Comparison of ENCODE assay signal across 9 cellular contexts in the genomic region with DNA sequence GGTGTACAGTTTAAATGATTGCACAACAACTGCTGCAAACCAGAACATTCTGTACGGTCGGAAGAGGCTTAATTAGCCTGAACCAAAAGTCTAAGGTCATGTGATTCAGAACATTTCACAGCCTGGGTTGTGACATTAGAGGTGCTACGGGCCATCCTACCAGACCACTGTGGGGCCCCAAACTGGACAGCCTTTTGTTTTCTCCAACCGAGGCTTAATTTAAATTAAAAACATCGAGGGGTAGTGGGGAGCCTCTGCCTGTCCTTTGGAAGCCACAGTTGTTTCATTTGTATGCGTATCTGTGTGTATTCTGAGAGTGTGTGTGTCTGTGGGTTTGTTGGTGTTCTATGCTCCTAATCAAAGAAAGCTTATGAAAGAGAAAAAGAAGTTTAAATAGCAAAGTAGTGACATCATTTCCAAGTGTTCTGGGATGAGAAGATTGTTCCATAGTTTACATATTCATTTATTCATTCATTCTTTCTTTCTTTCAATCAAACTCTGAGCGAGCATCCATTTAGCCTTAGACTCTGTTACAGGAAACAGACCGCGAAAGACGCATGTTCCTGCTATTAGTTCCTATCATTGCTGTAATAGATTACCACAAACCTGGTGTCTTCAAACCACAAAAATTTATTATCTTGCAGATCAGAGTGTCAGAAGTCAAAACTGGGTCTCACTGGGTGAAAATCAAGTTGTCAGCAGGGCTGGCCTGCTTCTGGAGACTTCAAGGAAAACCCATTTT.
A peak's percentile ranks its signal among the peaks of the same experiment; 100 is the strongest.
DNase-seq lines count a peak whose midpoint lies in the region; ATAC-seq and TF ChIP-seq lines count a peak whose summit lies in the region.
"Had no signal": no experiment of that assay in that cellular context is flagged by ENCODE, and none has a peak within 500 bp of the region (broad histone marks: within the 10 kb centered on the region; RNA-seq: fewer than 3 reads in every experiment).

No MANE protein-coding gene starts in this region.

- no peak for TF ChIP-seq POLR2A in vagina (IDR thresholded peaks at IDR 0.05)

- TF ChIP-seq CTCF in cardiac fibroblast (IDR thresholded peaks at IDR 0.05; ENCODE audit: low read depth, low read length) (no peak), vagina (IDR thresholded peaks at IDR 0.05) (no peak)

- H3K36me3 ChIP-seq in vagina: no peaks in the 10 kb centered on the region
- H3K36me3 ChIP-seq: cardiac muscle cell had no signal

- no peak for ATAC-seq in HG03571 (IDR thresholded peaks at IDR 0.05; ENCODE audit: unreplicated experiment)

- DNase-seq in activated naive CD4-positive, alpha-beta T cell treated with Interleukin-2 at 50 U/mL for 16 hours: peak; percentile 27
- no peak for DNase-seq in activated naive CD4-positive, alpha-beta T cell (lab: John Stamatoyannopoulos, UW)
- DNase-seq in cardiac fibroblast (ENCODE audit: low read depth in 2 of 2) (peak; percentile 77 to 81), myocyte (ENCODE audit: low read depth) (peak; percentile 49), vagina (ENCODE audit: extremely low spot score in 2 of 2) (no peak), AML-193 (lab: John Stamatoyannopoulos, UW) (no peak), DMS53 treated with DMSO at 0.1 percent for 48 hours (lab: John Stamatoyannopoulos, UW; ENCODE audit: unreplicated experiment) (no peak)

- peaks cover 12% of the 10 kb centered on the region for H3K4me1 ChIP-seq in vagina

- no peaks in the 10 kb centered on the region for H3K27me3 ChIP-seq in vagina
- H3K27me3 ChIP-seq: cardiac muscle cell had no signal

- H3K4me3 ChIP-seq in cardiac fibroblast (replicated peaks in 1 of 2; ENCODE audit: low read depth in 2 of 2, low read length in 2 of 2): no peak overlapping the region
- H3K4me3 ChIP-seq in vagina: no peak overlapping the region
- H3K4me3 ChIP-seq: cardiac muscle cell had no signal

- intact Hi-C loops in vagina (cut with DNase I): no loop called here

- H3K27ac ChIP-seq in vagina: peak overlapping the region; percentile 73
- H3K27ac ChIP-seq: cardiac muscle cell had no signal

- no peaks in the 10 kb centered on the region for H3K9me3 ChIP-seq in vagina

Comparison
In these comparisons a context has a peak if more than half of its experiments do, and no peak if none do; other contexts are left out.
1. DNase-seq: peak in activated naive CD4-positive, alpha-beta T cell treated with Interleukin-2 at 50 U/mL for 16 hours (single experiment), cardiac fibroblast (2 of 2) and myocyte (single experiment); none in activated naive CD4-positive, alpha-beta T cell (0 of 4), vagina (0 of 2), AML-193 (0 of 2) and DMS53 treated with DMSO at 0.1 percent for 48 hours (single experiment).